ENCODE assay signal across 17 cellular contexts in the genomic region with DNA sequence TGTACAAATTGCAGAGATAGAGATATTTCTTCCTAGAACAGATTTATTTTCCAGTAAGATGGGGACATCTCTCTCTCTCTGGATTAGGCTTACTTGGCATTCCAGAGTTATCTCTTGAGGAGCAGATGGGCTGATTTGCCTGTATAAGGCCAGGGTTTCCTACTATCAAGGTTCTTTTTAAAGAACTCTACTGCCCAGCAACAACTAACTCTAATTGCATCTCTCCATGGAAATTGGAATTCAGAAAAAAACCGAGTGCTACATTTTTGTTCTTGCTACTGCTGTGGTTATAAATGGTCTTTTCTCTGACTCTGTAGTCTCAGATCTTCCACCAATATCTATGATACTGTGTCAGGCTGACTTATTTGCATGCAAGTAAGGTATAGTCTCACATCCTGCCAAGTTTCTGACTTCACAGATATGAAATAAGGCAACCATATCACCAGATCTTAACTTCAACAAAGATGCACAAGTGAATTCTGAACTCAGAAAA.
DNase-seq lines count a peak whose midpoint lies in the region; ATAC-seq and FAIRE-seq lines count a peak whose summit lies in the region.
"Had no signal": no experiment of that assay in that cellular context is flagged by ENCODE, and none has a peak within 500 bp of the region (broad histone marks: within the 10 kb centered on the region; RNA-seq: fewer than 3 reads in every experiment).

No MANE protein-coding gene starts in this region.

- no peak for FAIRE-seq in RCC 7860 (lab: Jason Lieb, UNC)

- peaks cover 5% of the 10 kb centered on the region for H3K9me3 Mint-ChIP-seq in activated T-helper 17 cell treated with anti-CD3 and anti-CD28 coated beads, Interleukin-2, amount 50 U/mL, for 72 hours
- H3K9me3 Mint-ChIP-seq: type B pancreatic cell had no signal

- no peak overlapping the region for H3K4me3 Mint-ChIP-seq in activated T-helper 17 cell treated with anti-CD3 and anti-CD28 coated beads, Interleukin-2, amount 50 U/mL, for 72 hours
- H3K4me3 Mint-ChIP-seq: type B pancreatic cell had no signal

- no peak for DNase-seq in NCI-H748 (lab: John Stamatoyannopoulos, UW; ENCODE audit: unreplicated experiment)
- DNase-seq in NCI-H2171 treated with DMSO at 0.1 percent for 48 hours (lab: John Stamatoyannopoulos, UW): no peak
- no peak for DNase-seq in amniotic stem cell (lab: John Stamatoyannopoulos, UW)
- DNase-seq in RCC 7860 (ENCODE audit: low spot score): no peak
- DNase-seq: activated effector memory CD4-positive, alpha-beta T cell treated with anti-CD3 and anti-CD28 coated beads, Interleukin-2, amount 50 U/mL, for 16 hours; Kasumi-1; left ventricle myocardium inferior; NCI-H146; NCI-H510A treated with DMSO at 0.1 percent for 48 hours; PC-3; SK-N-SH; stimulated activated CD4-positive, alpha-beta T cell treated with anti-CD3 and anti-CD28 coated beads, Interleukin-4, amount 100 ng/mL, for 4 hours had no signal

- peaks cover 6% of the 10 kb centered on the region for H3K4me1 Mint-ChIP-seq in activated T-helper 17 cell treated with anti-CD3 and anti-CD28 coated beads, Interleukin-2, amount 50 U/mL, for 72 hours

- ATAC-seq in GM18873 (IDR thresholded peaks at IDR 0.05; ENCODE audit: low FRiP score, unreplicated experiment) (peak; percentile 72), GM21528 (IDR thresholded peaks at IDR 0.05; ENCODE audit: low FRiP score, unreplicated experiment) (peak; percentile 50), HG03354 (IDR thresholded peaks at IDR 0.05; ENCODE audit: poor library complexity, severe bottlenecking, unreplicated experiment) (peak; percentile 97)
- ATAC-seq in activated T-helper 17 cell treated with anti-CD3 and anti-CD28 coated beads, Interleukin-2, amount 50 U/mL, for 72 hours (replicated peaks): peak; percentile 34
- ATAC-seq: PC-3 had no signal

- H3K27me3 Mint-ChIP-seq in activated T-helper 17 cell treated with anti-CD3 and anti-CD28 coated beads, Interleukin-2, amount 50 U/mL, for 72 hours: no peaks in the 10 kb centered on the region
- H3K27me3 Mint-ChIP-seq: type B pancreatic cell had no signal

- no peak overlapping the region for H3K27ac Mint-ChIP-seq in activated T-helper 17 cell treated with anti-CD3 and anti-CD28 coated beads, Interleukin-2, amount 50 U/mL, for 72 hours
- H3K27ac Mint-ChIP-seq: type B pancreatic cell had no signal

- H3K36me3 Mint-ChIP-seq in activated T-helper 17 cell treated with anti-CD3 and anti-CD28 coated beads, Interleukin-2, amount 50 U/mL, for 72 hours (ENCODE audit: low read depth): no peaks in the 10 kb centered on the region

Comparison
In these comparisons a context has a peak if more than half of its experiments do, and no peak if none do; other contexts are left out.
1. ATAC-seq: peak in every context shown above with its lines; median percentile 97 in HG03354; 72 in GM18873; 50 in GM21528; 34 in activated T-helper 17 cell treated with anti-CD3 and anti-CD28 coated beads, Interleukin-2, amount 50 U/mL, for 72 hours.